20 cellular contexts compared by ENCODE assay signal in the genomic region with DNA sequence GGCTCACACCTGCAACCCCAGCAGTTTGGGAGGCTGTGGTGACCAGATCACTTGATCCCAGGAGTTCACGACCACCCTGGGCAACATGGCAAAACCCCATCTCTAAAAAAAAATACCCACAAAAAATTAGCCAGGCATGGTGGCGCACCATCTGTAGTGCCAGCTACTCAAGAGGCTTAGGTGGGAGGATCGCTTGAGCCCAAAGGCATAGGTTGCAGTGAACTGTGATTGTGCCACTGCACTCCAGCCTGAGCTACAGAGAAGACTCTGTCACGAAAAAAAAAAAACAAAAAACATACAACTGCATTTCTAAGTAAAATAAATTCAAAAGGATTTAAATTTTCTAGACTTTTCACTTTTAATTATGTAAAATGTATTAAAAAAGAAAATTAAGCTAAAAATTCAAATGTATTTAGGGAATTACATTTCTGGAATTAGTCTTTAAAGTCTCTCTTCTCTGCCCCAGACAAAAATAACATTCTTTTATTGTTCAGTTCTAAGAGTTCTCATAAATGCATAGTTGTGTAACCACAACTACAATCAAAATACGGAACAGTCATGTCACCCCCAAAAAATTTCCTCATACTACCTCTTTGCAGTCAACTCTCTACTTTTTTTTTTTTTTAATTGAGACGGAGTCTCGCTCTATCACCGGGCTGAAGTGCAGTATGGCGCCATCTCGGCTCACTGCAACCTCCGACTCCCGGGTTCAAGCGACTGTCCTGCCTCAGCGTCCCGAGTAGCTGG. TPM values are rescaled to one million over a fixed set of nuclear protein-coding genes. Genes with fewer than 3 reads are reported as not detected.
DNase-seq lines count a peak whose midpoint lies in the region; ATAC-seq and TF ChIP-seq lines count a peak whose summit lies in the region.
"Had no signal": no experiment of that assay in that cellular context is flagged by ENCODE, and none has a peak within 500 bp of the region (broad histone marks: within the 10 kb centered on the region; RNA-seq: fewer than 3 reads in every experiment).

No MANE protein-coding gene starts in this region.

- no peaks in the 10 kb centered on the region for H3K27me3 Mint-ChIP-seq in type B pancreatic cell
- no peaks in the 10 kb centered on the region for H3K27me3 Mint-ChIP-seq in activated T-helper 17 cell treated with anti-CD3 and anti-CD28 coated beads, Interleukin-2, amount 50 U/mL, for 72 hours
- H3K27me3 Mint-ChIP-seq: CD8-positive, alpha-beta memory T cell had no signal

- H3K36me3 ChIP-seq in SJSA1, result peaks cover 7% of the 10 kb centered on the region; the same call in 1 of the 2 replicates
- H3K36me3 ChIP-seq: right atrium auricular region, vagina had no signal

- no peak overlapping the region for H3K27ac Mint-ChIP-seq in type B pancreatic cell
- H3K27ac Mint-ChIP-seq in activated T-helper 17 cell treated with anti-CD3 and anti-CD28 coated beads, Interleukin-2, amount 50 U/mL, for 72 hours, result no peak overlapping the region
- H3K27ac Mint-ChIP-seq: activated T-helper 2 cell treated with anti-CD3 and anti-CD28 coated beads, Interferon-gamma antibody, Interleukin-2, Interleukin-4, amounts not matched to agents 10 μg/mL and 5 μg/mL and 100 μg/mL, durations not matched to agents 14 hours and 24 hours and 36 hours had no signal

- H3K36me3 Mint-ChIP-seq in type B pancreatic cell, result peaks cover 14% of the 10 kb centered on the region
- H3K36me3 Mint-ChIP-seq in activated T-helper 17 cell treated with anti-CD3 and anti-CD28 coated beads, Interleukin-2, amount 50 U/mL, for 72 hours (ENCODE audit: low read depth), result peaks cover 59% of the 10 kb centered on the region

- ATAC-seq in activated T-helper 17 cell treated with anti-CD3 and anti-CD28 coated beads, Interleukin-2, amount 50 U/mL, for 72 hours (replicated peaks), result no peak
- ATAC-seq in HG02981 (IDR thresholded peaks at IDR 0.05; ENCODE audit: unreplicated experiment), result no peak

- H3K4me3 ChIP-seq in SJSA1, result no peak overlapping the region
- H3K4me3 ChIP-seq: right atrium auricular region, vagina had no signal

- no peaks in the 10 kb centered on the region for H3K4me1 Mint-ChIP-seq in type B pancreatic cell (ENCODE audit: unreplicated experiment)
- H3K4me1 Mint-ChIP-seq in activated T-helper 17 cell treated with anti-CD3 and anti-CD28 coated beads, Interleukin-2, amount 50 U/mL, for 72 hours, result peaks cover 18% of the 10 kb centered on the region

- H3K27ac ChIP-seq in SJSA1, result 0 out of 2 replicates have a peak overlapping the region, but pooled peaks have one; percentile 3
- H3K27ac ChIP-seq: right atrium auricular region, vagina had no signal

- no peak for TF ChIP-seq CTCF in type B pancreatic cell (conservative IDR thresholded peaks at IDR 0.05)

- H3K27me3 ChIP-seq in SJSA1 (replicated peaks), result no peaks in the 10 kb centered on the region
- H3K27me3 ChIP-seq: right atrium auricular region, vagina had no signal

- H3K9me3 Mint-ChIP-seq in type B pancreatic cell, result no peaks in the 10 kb centered on the region
- no peaks in the 10 kb centered on the region for H3K9me3 Mint-ChIP-seq in activated T-helper 17 cell treated with anti-CD3 and anti-CD28 coated beads, Interleukin-2, amount 50 U/mL, for 72 hours
- H3K9me3 Mint-ChIP-seq: activated T-helper 2 cell treated with anti-CD3 and anti-CD28 coated beads, Interferon-gamma antibody, Interleukin-2, Interleukin-4, amounts not matched to agents 10 μg/mL and 5 μg/mL and 100 μg/mL, durations not matched to agents 14 hours and 24 hours and 36 hours; CD8-positive, alpha-beta memory T cell; neural crest cell had no signal

- H3K4me3 Mint-ChIP-seq in type B pancreatic cell, result no peak overlapping the region
- H3K4me3 Mint-ChIP-seq in activated T-helper 17 cell treated with anti-CD3 and anti-CD28 coated beads, Interleukin-2, amount 50 U/mL, for 72 hours, result no peak overlapping the region
- H3K4me3 Mint-ChIP-seq: CD8-positive, alpha-beta memory T cell; neural crest cell had no signal

- no peaks in the 10 kb centered on the region for H3K9me3 ChIP-seq in SJSA1 (replicated peaks)
- H3K9me3 ChIP-seq: right atrium auricular region, vagina had no signal

- peak; percentile 43 for DNase-seq in activated effector memory CD4-positive, alpha-beta T cell treated with anti-CD3 and anti-CD28 coated beads, Interleukin-2, amount 50 U/mL, for 16 hours
- DNase-seq in activated effector memory CD4-positive, alpha-beta T cell treated with Interleukin-2 at 50 U/mL for 16 hours, result no peak
- DNase-seq in SJSA1 (ENCODE audit: low read depth in 1 of 2, low spot score in 2 of 2) (peak in 1 of 2 experiments; percentile 47), iris pigment epithelial cell (ENCODE audit: low read depth) (peak; percentile 77), type B pancreatic cell (ENCODE audit: extremely low spot score, unreplicated experiment) (peak; percentile 34), DMS153 (lab: John Stamatoyannopoulos, UW) (no peak)
- DNase-seq: activated CD4-positive, alpha-beta T cell treated with anti-CD3 and anti-CD28 coated beads, Interleukin-2, amount 50 U/mL, for 48 hours; amygdala; CD8-positive, alpha-beta memory T cell; midbrain; MM.1S; NCI-H2081; stimulated activated CD4-positive, alpha-beta T cell treated with anti-CD3 and anti-CD28 coated beads, Interleukin-1b, Interleukin-23, amount 100 ng/mL, for 48 hours; SW 1271 had no signal

- H3K4me1 ChIP-seq in SJSA1 (replicated peaks), result peaks cover 20% of the 10 kb centered on the region
- H3K4me1 ChIP-seq: right atrium auricular region had no signal

RNA-seq across cellular contexts. Expression of gene FAM222B, which starts 14.1 kb away (rescaled TPM):
- total RNA-seq in SJSA1 (2014; rRNA removed; shearing (Covaris generic)), result 5.0 and 5.2 TPM in 2 replicates
- total RNA-seq in type B pancreatic cell (ENCODE audit: low replicate concordance), result 28.7 and 38.8 TPM in 2 replicates
- 10 to 100 TPM; 18.7 to 25.1 TPM for total RNA-seq in activated T-helper 17 cell treated with anti-CD3 and anti-CD28 coated beads, Interleukin-2, amount 50 U/mL, for 72 hours

RNA-seq across cellular contexts. Expression of gene ERAL1, which starts 26.3 kb away (rescaled TPM):
- 32.0 and 55.6 TPM in 2 replicates for total RNA-seq in SJSA1 (2014; rRNA removed; shearing (Covaris generic))
- 42.8 and 51.1 TPM in 2 replicates for total RNA-seq in type B pancreatic cell (ENCODE audit: low replicate concordance)
- total RNA-seq in activated T-helper 17 cell treated with anti-CD3 and anti-CD28 coated beads, Interleukin-2, amount 50 U/mL, for 72 hours, result 10 to 100 TPM; 38.2 to 60.2 TPM

Comparison
In these comparisons a context has a peak if more than half of its experiments do, and no peak if none do; other contexts are left out.
1. DNase-seq: peak in activated effector memory CD4-positive, alpha-beta T cell treated with anti-CD3 and anti-CD28 coated beads, Interleukin-2, amount 50 U/mL, for 16 hours (single experiment), iris pigment epithelial cell (single experiment) and type B pancreatic cell (single experiment); none in activated effector memory CD4-positive, alpha-beta T cell treated with Interleukin-2 at 50 U/mL for 16 hours (single experiment) and DMS153 (single experiment).